ENCODE assay signal across 1 cellular context in genomic region chr17:44095647-44096496, GRCh38.
TF ChIP-seq lines count a peak whose summit lies in the region.

No MANE protein-coding gene starts in this region.

TF ChIP-seq in A549, 52 proteins besides CTCF, POLR2A, EP300 and RAD21:
- TF ChIP-seq ELK1 (IDR thresholded peaks at IDR 0.05; ENCODE audit: low read depth, low read length) (no peak), CEBPB (IDR thresholded peaks at IDR 0.05) (no peak), EHMT2 (IDR thresholded peaks at IDR 0.05; ENCODE audit: low read depth) (no peak), HOXA7 (CRISPR knock-in tag; IDR thresholded peaks at IDR 0.05) (no peak), ZC3H11A (IDR thresholded peaks at IDR 0.05) (no peak), JUN (IDR thresholded peaks at IDR 0.05) (peak in 1 of 2 experiments; percentile 75; a peak in 3 of 5 replicates), CBX2 (IDR thresholded peaks at IDR 0.05; ENCODE audit: borderline replicate concordance, low read depth) (no peak), KDM5A (IDR thresholded peaks at IDR 0.05) (no peak), BCL3 (IDR thresholded peaks at IDR 0.05) (0 out of 3 replicates have a peak, but pooled peaks have one; percentile 57), HOXB13 (CRISPR knock-in tag; IDR thresholded peaks at IDR 0.05; ENCODE audit: low read depth) (no peak), CHD2 (IDR thresholded peaks at IDR 0.05; ENCODE audit: low read length, partially characterized antibody) (peak; percentile 11), ZNF302 (CRISPR knock-in tag; IDR thresholded peaks at IDR 0.05) (no peak), HOXB5 (CRISPR knock-in tag; IDR thresholded peaks at IDR 0.05) (no peak), RNF2 (IDR thresholded peaks at IDR 0.05; ENCODE audit: borderline replicate concordance, low read depth) (no peak), HEYL (CRISPR knock-in tag; IDR thresholded peaks at IDR 0.05) (no peak), ESRRA (IDR thresholded peaks at IDR 0.05; ENCODE audit: borderline replicate concordance, low read length) (no peak), CHD4 (IDR thresholded peaks at IDR 0.05; ENCODE audit: borderline replicate concordance) (no peak), REST (IDR thresholded peaks at IDR 0.05) (no peak), FOXS1 (CRISPR knock-in tag; IDR thresholded peaks at IDR 0.05) (no peak; the same call in 1 of the 2 replicates), EHF (CRISPR knock-in tag; IDR thresholded peaks at IDR 0.05) (no peak), MYC (IDR thresholded peaks at IDR 0.05; ENCODE audit: borderline replicate concordance, low read length) (peak; percentile 19; the same call in 1 of the 2 replicates), TFCP2L1 (CRISPR knock-in tag; IDR thresholded peaks at IDR 0.05) (peak; percentile 80; the same call in 1 of the 2 replicates)
- TF ChIP-seq, protein P1, sequence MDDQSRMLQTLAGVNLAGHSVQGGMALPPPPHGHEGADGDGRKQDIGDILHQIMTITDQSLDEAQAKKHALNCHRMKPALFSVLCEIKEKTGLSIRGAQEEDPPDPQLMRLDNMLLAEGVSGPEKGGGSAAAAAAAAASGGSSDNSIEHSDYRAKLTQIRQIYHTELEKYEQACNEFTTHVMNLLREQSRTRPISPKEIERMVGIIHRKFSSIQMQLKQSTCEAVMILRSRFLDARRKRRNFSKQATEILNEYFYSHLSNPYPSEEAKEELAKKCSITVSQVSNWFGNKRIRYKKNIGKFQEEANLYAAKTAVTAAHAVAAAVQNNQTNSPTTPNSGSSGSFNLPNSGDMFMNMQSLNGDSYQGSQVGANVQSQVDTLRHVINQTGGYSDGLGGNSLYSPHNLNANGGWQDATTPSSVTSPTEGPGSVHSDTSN (IDR thresholded peaks at IDR 0.05): 0 out of 2 replicates have a peak, but pooled peaks have one; percentile 12
- TF ChIP-seq, protein P2, sequence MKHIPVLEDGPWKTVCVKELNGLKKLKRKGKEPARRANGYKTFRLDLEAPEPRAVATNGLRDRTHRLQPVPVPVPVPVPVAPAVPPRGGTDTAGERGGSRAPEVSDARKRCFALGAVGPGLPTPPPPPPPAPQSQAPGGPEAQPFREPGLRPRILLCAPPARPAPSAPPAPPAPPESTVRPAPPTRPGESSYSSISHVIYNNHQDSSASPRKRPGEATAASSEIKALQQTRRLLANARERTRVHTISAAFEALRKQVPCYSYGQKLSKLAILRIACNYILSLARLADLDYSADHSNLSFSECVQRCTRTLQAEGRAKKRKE (CRISPR knock-in tag; IDR thresholded peaks at IDR 0.05; ENCODE audit: low read depth): 0 out of 2 replicates have a peak, but pooled peaks have one; percentile 7
